ENCODE assay signal across 10 cellular contexts in the genomic region with DNA sequence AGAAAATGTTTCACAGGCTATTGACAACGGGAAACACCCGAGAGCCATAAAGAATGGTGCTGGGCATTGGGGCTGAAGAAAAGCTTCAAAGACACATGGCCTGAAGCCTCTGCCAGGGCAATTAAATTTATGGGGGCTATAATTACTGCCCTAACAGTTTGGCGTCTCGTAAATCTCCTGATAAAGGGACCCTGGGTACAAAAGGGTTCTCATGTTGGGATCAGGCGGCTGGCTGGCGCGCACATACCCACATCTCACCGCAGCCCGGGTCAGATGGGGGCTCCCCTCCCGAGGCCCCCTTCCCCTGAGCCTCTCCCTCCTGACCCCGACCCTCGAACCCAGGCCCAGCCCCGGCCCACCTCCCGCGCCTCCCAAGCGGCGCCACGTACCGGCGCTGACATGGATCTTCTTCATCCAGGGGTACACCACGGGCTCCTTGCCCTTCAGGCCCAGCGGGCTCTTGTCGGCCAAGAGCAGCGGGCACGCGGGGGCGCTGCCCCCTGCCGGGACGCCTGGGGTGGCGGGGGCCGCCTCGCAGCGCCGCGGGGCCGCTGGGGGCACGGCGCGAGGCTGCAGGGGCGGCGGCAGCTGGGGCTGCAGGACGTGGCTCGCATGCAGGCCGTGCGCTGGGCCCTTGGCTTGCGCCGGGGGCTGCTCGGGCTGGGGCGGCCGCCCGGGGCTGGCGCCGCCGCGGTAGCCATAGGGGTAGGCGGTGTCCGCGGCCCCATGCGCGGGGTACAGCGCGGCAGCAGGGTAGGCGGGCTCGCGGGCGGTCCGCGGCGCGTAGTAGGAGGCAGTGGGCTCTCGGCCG. TPM values are rescaled to one million over a fixed set of nuclear protein-coding genes. Genes with fewer than 3 reads are reported as not detected.
DNase-seq lines count a peak whose midpoint lies in the region; ATAC-seq and TF ChIP-seq lines count a peak whose summit lies in the region.
"Had no signal": no experiment of that assay in that cellular context is flagged by ENCODE, and none has a peak within 500 bp of the region (broad histone marks: within the 10 kb centered on the region; RNA-seq: fewer than 3 reads in every experiment).

No MANE protein-coding gene starts in this region.

- peak; percentile 18 to 20 for ATAC-seq in activated T-cell treated with anti-CD3 and anti-CD28 coated beads, Interleukin-2, amount 50 U/mL, for 4 hours
- no peak for ATAC-seq in GM21619 (IDR thresholded peaks at IDR 0.05; ENCODE audit: unreplicated experiment)

- H3K27ac ChIP-seq in tibial artery = peak overlapping the region; percentile 80 to 82
- H3K27ac ChIP-seq: BLaER1 treated with 17β-estradiol and CSF1 and Interleukin-3, amounts not matched to agents 10 nM and 100 nM had no signal

- H3K4me1 ChIP-seq in tibial artery = peaks cover 0 to 30% (median 16%) of the 10 kb centered on the region in 4 donors

- peaks cover 53% of the 10 kb centered on the region for H3K27me3 Mint-ChIP-seq in activated T-cell treated with anti-CD3 and anti-CD28 coated beads, Interleukin-2, amount 50 U/mL, for 4 hours (ENCODE audit: low read depth)

- H3K4me1 Mint-ChIP-seq in activated T-cell treated with anti-CD3 and anti-CD28 coated beads, Interleukin-2, amount 50 U/mL, for 4 hours (ENCODE audit: low read depth) = peaks cover 7% of the 10 kb centered on the region

- H3K9me3 ChIP-seq in tibial artery = no peaks in the 10 kb centered on the region

- peak in 1 of 2 experiments; percentile 26 for TF ChIP-seq CTCF in tibial artery (IDR thresholded peaks at IDR 0.05)

- H3K4me3 Mint-ChIP-seq in activated T-cell treated with anti-CD3 and anti-CD28 coated beads, Interleukin-2, amount 50 U/mL, for 4 hours = peak overlapping the region; percentile 32

- H3K9me3 Mint-ChIP-seq in activated T-cell treated with anti-CD3 and anti-CD28 coated beads, Interleukin-2, amount 50 U/mL, for 4 hours = no peaks in the 10 kb centered on the region

- no peaks in the 10 kb centered on the region for H3K27me3 ChIP-seq in tibial artery
- H3K27me3 ChIP-seq: BLaER1 treated with 17β-estradiol and CSF1 and Interleukin-3, amounts not matched to agents 10 nM and 100 nM had no signal

- intact Hi-C loops in tibial artery (cut with DNase I; ENCODE audit: low total_unique reads) = no loop called here

- H3K36me3 ChIP-seq in tibial artery = no peaks in the 10 kb centered on the region
- H3K36me3 ChIP-seq: BLaER1 treated with 17β-estradiol and CSF1 and Interleukin-3, amounts not matched to agents 10 nM and 100 nM had no signal

- DNase-seq in SKM-1 treated with dmso at 0.1 percent for 144 hours (lab: John Stamatoyannopoulos, UW; ENCODE audit: unreplicated experiment) (peak; percentile 14), SKM-1 (lab: John Stamatoyannopoulos, UW; ENCODE audit: unreplicated experiment) (no peak), left kidney (ENCODE audit: low read depth, low spot score) (peak; percentile 95), tibial artery (no peak), OCI-M2 (lab: John Stamatoyannopoulos, UW; ENCODE audit: unreplicated experiment) (no peak)
- DNase-seq in activated T-cell treated with anti-CD3 and anti-CD28 coated beads, Interleukin-2, amount 50 U/mL, for 4 hours = no peak
- no peak for DNase-seq in stimulated activated CD4-positive, alpha-beta T cell treated with anti-CD3 and anti-CD28 coated beads, Interleukin-4, amount 100 ng/mL, for 1 hour

- peak overlapping the region; percentile 67 to 75 for H3K4me3 ChIP-seq in tibial artery
- H3K4me3 ChIP-seq: BLaER1 treated with 17β-estradiol and CSF1 and Interleukin-3, amounts not matched to agents 10 nM and 100 nM had no signal

- H3K36me3 Mint-ChIP-seq in activated T-cell treated with anti-CD3 and anti-CD28 coated beads, Interleukin-2, amount 50 U/mL, for 4 hours (ENCODE audit: insufficient read depth) = no peaks in the 10 kb centered on the region

RNA-seq across cellular contexts. Expression of a gene that starts 0.6 kb away (rescaled TPM):
- total RNA-seq in activated T-cell treated with anti-CD3 and anti-CD28 coated beads, Interleukin-2, amount 50 U/mL, for 4 hours = under 1 TPM in 1 of 3 donors, not detected in 2; 0.14 TPM

RNA-seq across cellular contexts. Expression of a gene that starts 13.5 kb away (rescaled TPM):
- total RNA-seq in activated T-cell treated with anti-CD3 and anti-CD28 coated beads, Interleukin-2, amount 50 U/mL, for 4 hours = not detected
- total RNA-seq: T-helper 2 cell treated with Interferon-gamma antibody and Interleukin-4, amounts not matched to agents 100 ng/mL and 5 ng/mL, for 36 hours had no signal

RNA-seq across cellular contexts. Expression of a gene that starts 17.6 kb away (rescaled TPM):
- total RNA-seq in activated T-cell treated with anti-CD3 and anti-CD28 coated beads, Interleukin-2, amount 50 U/mL, for 4 hours = not detected
- total RNA-seq: T-helper 2 cell treated with Interferon-gamma antibody and Interleukin-4, amounts not matched to agents 100 ng/mL and 5 ng/mL, for 36 hours had no signal

RNA-seq across cellular contexts. Expression of a gene that starts 22.4 kb away (rescaled TPM):
- total RNA-seq in activated T-cell treated with anti-CD3 and anti-CD28 coated beads, Interleukin-2, amount 50 U/mL, for 4 hours = not detected
- total RNA-seq: T-helper 2 cell treated with Interferon-gamma antibody and Interleukin-4, amounts not matched to agents 100 ng/mL and 5 ng/mL, for 36 hours had no signal

RNA-seq across cellular contexts. Expression of a gene that starts 26.5 kb away (rescaled TPM):
- not detected for total RNA-seq in activated T-cell treated with anti-CD3 and anti-CD28 coated beads, Interleukin-2, amount 50 U/mL, for 4 hours
- total RNA-seq: T-helper 2 cell treated with Interferon-gamma antibody and Interleukin-4, amounts not matched to agents 100 ng/mL and 5 ng/mL, for 36 hours had no signal

Comparison
In these comparisons a context has a peak if more than half of its experiments do, and no peak if none do; other contexts are left out.
1. DNase-seq: peak in SKM-1 treated with dmso at 0.1 percent for 144 hours (single experiment) and left kidney (single experiment); none in SKM-1 (single experiment), activated T-cell treated with anti-CD3 and anti-CD28 coated beads, Interleukin-2, amount 50 U/mL, for 4 hours (single experiment), tibial artery (0 of 2), OCI-M2 (single experiment) and stimulated activated CD4-positive, alpha-beta T cell treated with anti-CD3 and anti-CD28 coated beads, Interleukin-4, amount 100 ng/mL, for 1 hour (single experiment).